1 cellular context compared by ENCODE assay signal in the genomic region with DNA sequence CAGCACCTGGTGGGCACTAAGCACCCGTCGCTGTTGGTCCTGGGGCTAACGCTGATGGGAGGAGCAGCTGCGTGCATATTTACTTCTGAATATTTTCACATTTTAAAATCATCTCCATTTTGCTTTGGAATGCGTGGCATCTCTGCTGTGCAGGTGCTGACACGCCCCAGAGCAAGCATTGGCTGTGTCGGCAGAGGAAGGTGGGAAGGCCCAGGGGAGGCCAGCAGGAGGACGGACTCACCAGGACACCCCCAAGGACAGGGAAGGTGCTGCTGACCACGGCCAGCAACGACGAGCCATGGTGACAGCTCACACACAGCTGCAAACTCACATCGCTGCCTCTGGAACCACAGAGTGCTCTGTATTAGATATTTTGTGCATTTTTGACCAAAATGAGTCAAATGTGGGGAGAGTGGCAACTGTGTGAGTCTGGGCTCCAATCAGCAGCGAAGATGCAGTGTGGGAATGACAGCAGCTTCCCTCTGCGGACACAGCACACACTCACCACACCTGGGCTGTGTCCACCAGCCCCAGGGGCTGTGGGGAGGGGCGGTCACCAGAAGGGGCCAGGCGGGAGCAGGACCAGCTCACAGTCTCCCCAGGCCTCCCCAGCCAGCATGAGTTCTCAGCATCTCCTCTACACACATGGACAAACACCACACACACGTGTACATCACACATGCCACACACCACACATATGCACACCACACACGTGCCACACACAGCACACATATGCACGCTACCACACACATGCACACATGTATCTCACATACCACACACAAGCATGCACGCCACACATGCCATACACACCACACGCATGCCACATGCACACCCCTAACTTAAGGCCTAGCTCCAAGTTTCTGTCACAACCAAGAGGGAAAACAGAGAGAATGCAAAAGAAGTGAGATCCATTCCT.
TF ChIP-seq lines count a peak whose summit lies in the region.

No MANE protein-coding gene starts in this region.

TF ChIP-seq in HepG2, 621 proteins besides CTCF, POLR2A, EP300 and RAD21:
- TF ChIP-seq, protein P1, sequence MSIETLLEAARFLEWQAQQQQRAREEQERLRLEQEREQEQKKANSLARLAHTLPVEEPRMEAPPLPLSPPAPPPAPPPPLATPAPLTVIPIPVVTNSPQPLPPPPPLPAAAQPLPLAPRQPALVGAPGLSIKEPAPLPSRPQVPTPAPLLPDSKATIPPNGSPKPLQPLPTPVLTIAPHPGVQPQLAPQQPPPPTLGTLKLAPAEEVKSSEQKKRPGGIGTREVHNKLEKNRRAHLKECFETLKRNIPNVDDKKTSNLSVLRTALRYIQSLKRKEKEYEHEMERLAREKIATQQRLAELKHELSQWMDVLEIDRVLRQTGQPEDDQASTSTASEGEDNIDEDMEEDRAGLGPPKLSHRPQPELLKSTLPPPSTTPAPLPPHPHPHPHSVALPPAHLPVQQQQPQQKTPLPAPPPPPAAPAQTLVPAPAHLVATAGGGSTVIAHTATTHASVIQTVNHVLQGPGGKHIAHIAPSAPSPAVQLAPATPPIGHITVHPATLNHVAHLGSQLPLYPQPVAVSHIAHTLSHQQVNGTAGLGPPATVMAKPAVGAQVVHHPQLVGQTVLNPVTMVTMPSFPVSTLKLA (IDR thresholded peaks at IDR 0.05), result peak; percentile 92
- TF ChIP-seq ZNF616 (CRISPR knock-in tag; IDR thresholded peaks at IDR 0.05; ENCODE audit: low read depth) (no peak), ZNF296 (CRISPR knock-in tag; conservative IDR thresholded peaks at IDR 0.05) (no peak), ZNF343 (CRISPR knock-in tag; IDR thresholded peaks at IDR 0.05) (no peak), SNAPC2 (CRISPR knock-in tag; IDR thresholded peaks at IDR 0.05) (no peak)
